ENCODE assay signal across 1 cellular context in genomic region chr17:40340880-40341807, GRCh38.
TF ChIP-seq lines count a peak whose summit lies in the region.

No MANE protein-coding gene starts in this region.

TF ChIP-seq in HepG2, 621 proteins besides CTCF, POLR2A, EP300 and RAD21 (continued from another document and continues in another):
- no peak for TF ChIP-seq BCLAF1 (IDR thresholded peaks at IDR 0.05)
- TF ChIP-seq SIN3B (IDR thresholded peaks at IDR 0.05; ENCODE audit: low read length), result no peak
- TF ChIP-seq ATM (IDR thresholded peaks at IDR 0.05; ENCODE audit: borderline replicate concordance), result no peak
- TF ChIP-seq GATAD1 (CRISPR knock-in tag; IDR thresholded peaks at IDR 0.05), result peak; percentile 82
- peak; percentile 52; the same call in 1 of the 2 replicates for TF ChIP-seq ARNT2 (CRISPR knock-in tag; IDR thresholded peaks at IDR 0.05; ENCODE audit: low read depth)
- TF ChIP-seq ZNF816 (CRISPR knock-in tag; IDR thresholded peaks at IDR 0.05; ENCODE audit: borderline replicate concordance), result no peak
- TF ChIP-seq, protein P1, sequence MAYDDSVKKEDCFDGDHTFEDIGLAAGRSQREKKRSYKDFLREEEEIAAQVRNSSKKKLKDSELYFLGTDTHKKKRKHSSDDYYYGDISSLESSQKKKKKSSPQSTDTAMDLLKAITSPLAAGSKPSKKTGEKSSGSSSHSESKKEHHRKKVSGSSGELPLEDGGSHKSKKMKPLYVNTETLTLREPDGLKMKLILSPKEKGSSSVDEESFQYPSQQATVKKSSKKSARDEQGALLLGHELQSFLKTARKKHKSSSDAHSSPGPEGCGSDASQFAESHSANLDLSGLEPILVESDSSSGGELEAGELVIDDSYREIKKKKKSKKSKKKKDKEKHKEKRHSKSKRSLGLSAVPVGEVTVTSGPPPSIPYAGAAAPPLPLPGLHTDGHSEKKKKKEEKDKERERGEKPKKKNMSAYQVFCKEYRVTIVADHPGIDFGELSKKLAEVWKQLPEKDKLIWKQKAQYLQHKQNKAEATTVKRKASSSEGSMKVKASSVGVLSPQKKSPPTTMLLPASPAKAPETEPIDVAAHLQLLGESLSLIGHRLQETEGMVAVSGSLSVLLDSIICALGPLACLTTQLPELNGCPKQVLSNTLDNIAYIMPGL (CRISPR knock-in tag; IDR thresholded peaks at IDR 0.05; ENCODE audit: borderline replicate concordance in 1 of 2, low read depth in 1 of 2), result peak; percentile 74 to 75; a peak in 3 of 4 replicates
- no peak; the same call in 1 of the 2 replicates for TF ChIP-seq SSRP1 (CRISPR knock-in tag; IDR thresholded peaks at IDR 0.05)
- no peak; the same call in 1 of the 2 replicates for TF ChIP-seq GFI1 (CRISPR knock-in tag; IDR thresholded peaks at IDR 0.05; ENCODE audit: borderline replicate concordance)
- no peak for TF ChIP-seq TCF7 (IDR thresholded peaks at IDR 0.05; ENCODE audit: low read depth)
- no peak for TF ChIP-seq GATA4 (IDR thresholded peaks at IDR 0.05; ENCODE audit: borderline replicate concordance, low read depth)
- peak; percentile 34; the same call in 1 of the 2 replicates for TF ChIP-seq PITX1 (CRISPR knock-in tag; IDR thresholded peaks at IDR 0.05)
- TF ChIP-seq MAFG (CRISPR knock-in tag; IDR thresholded peaks at IDR 0.05), result no peak
- no peak for TF ChIP-seq IRX3 (CRISPR knock-in tag; IDR thresholded peaks at IDR 0.05; ENCODE audit: borderline replicate concordance, low read depth)
- TF ChIP-seq ZBTB20 (CRISPR knock-in tag; IDR thresholded peaks at IDR 0.05; ENCODE audit: borderline replicate concordance, low read depth), result peak; percentile 58; the same call in 1 of the 2 replicates
- peak; percentile 77 for TF ChIP-seq ZNF563 (CRISPR knock-in tag; IDR thresholded peaks at IDR 0.05)
- peak; percentile 69; the same call in 1 of the 2 replicates for TF ChIP-seq ZNF609 (CRISPR knock-in tag; IDR thresholded peaks at IDR 0.05; ENCODE audit: borderline replicate concordance)
- TF ChIP-seq MIER2 (CRISPR knock-in tag; IDR thresholded peaks at IDR 0.05), result 0 out of 2 replicates have a peak, but pooled peaks have one; percentile 13
- peak; percentile 61 for TF ChIP-seq JUN (CRISPR knock-in tag; IDR thresholded peaks at IDR 0.05)
- TF ChIP-seq TFDP1 (CRISPR knock-in tag; IDR thresholded peaks at IDR 0.05; ENCODE audit: borderline replicate concordance), result peak; percentile 54; the same call in 1 of the 2 replicates
- no peak for TF ChIP-seq MATR3 (CRISPR knock-in tag; IDR thresholded peaks at IDR 0.05)
- TF ChIP-seq HDAC1 (CRISPR knock-in tag; IDR thresholded peaks at IDR 0.05), result peak; percentile 48; the same call in 1 of the 2 replicates
- TF ChIP-seq ZNF572 (CRISPR knock-in tag; IDR thresholded peaks at IDR 0.05), result no peak
- no peak for TF ChIP-seq SRSF4 (IDR thresholded peaks at IDR 0.05; ENCODE audit: low read depth, low read length, poor library complexity, severe bottlenecking)
- TF ChIP-seq, protein P2, sequence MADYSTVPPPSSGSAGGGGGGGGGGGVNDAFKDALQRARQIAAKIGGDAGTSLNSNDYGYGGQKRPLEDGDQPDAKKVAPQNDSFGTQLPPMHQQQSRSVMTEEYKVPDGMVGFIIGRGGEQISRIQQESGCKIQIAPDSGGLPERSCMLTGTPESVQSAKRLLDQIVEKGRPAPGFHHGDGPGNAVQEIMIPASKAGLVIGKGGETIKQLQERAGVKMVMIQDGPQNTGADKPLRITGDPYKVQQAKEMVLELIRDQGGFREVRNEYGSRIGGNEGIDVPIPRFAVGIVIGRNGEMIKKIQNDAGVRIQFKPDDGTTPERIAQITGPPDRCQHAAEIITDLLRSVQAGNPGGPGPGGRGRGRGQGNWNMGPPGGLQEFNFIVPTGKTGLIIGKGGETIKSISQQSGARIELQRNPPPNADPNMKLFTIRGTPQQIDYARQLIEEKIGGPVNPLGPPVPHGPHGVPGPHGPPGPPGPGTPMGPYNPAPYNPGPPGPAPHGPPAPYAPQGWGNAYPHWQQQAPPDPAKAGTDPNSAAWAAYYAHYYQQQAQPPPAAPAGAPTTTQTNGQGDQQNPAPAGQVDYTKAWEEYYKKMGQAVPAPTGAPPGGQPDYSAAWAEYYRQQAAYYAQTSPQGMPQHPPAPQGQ (CRISPR knock-in tag; IDR thresholded peaks at IDR 0.05; ENCODE audit: borderline replicate concordance), result no peak
- TF ChIP-seq NFAT5 (CRISPR knock-in tag; IDR thresholded peaks at IDR 0.05), result no peak
- TF ChIP-seq ZNF782 (CRISPR knock-in tag; IDR thresholded peaks at IDR 0.05; ENCODE audit: borderline replicate concordance), result no peak
- no peak for TF ChIP-seq ZNF775 (CRISPR knock-in tag; IDR thresholded peaks at IDR 0.05; ENCODE audit: borderline replicate concordance)
- peak; percentile 38; the same call in 1 of the 2 replicates for TF ChIP-seq ZNF350 (CRISPR knock-in tag; IDR thresholded peaks at IDR 0.05; ENCODE audit: borderline replicate concordance, low read depth)
- no peak for TF ChIP-seq HNRNPK (IDR thresholded peaks at IDR 0.05; ENCODE audit: low read depth, low read length, poor library complexity, severe bottlenecking)
- no peak for TF ChIP-seq JARID2 (CRISPR knock-in tag; IDR thresholded peaks at IDR 0.05; ENCODE audit: insufficient replicate concordance)
- TF ChIP-seq, protein P3, sequence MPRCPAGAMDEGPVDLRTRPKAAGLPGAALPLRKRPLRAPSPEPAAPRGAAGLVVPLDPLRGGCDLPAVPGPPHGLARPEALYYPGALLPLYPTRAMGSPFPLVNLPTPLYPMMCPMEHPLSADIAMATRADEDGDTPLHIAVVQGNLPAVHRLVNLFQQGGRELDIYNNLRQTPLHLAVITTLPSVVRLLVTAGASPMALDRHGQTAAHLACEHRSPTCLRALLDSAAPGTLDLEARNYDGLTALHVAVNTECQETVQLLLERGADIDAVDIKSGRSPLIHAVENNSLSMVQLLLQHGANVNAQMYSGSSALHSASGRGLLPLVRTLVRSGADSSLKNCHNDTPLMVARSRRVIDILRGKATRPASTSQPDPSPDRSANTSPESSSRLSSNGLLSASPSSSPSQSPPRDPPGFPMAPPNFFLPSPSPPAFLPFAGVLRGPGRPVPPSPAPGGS (CRISPR knock-in tag; IDR thresholded peaks at IDR 0.05), result peak; percentile 49
- no peak for TF ChIP-seq ZNF101 (CRISPR knock-in tag; IDR thresholded peaks at IDR 0.05; ENCODE audit: borderline replicate concordance, low read depth)
- TF ChIP-seq ZNF121 (CRISPR knock-in tag; IDR thresholded peaks at IDR 0.05), result peak; percentile 53; the same call in 1 of the 2 replicates
- TF ChIP-seq TGIF2 (CRISPR knock-in tag; IDR thresholded peaks at IDR 0.05), result no peak
- no peak; the same call in 1 of the 2 replicates for TF ChIP-seq HNF4A (CRISPR knock-in tag; IDR thresholded peaks at IDR 0.05)
- TF ChIP-seq ZNF329 (CRISPR knock-in tag; IDR thresholded peaks at IDR 0.05; ENCODE audit: low read depth), result no peak; the same call in 1 of the 2 replicates
- TF ChIP-seq THAP11 (CRISPR knock-in tag; IDR thresholded peaks at IDR 0.05), result peak; percentile 77
